Comparison of ENCODE assay signal across 10 cellular contexts in the genomic region with DNA sequence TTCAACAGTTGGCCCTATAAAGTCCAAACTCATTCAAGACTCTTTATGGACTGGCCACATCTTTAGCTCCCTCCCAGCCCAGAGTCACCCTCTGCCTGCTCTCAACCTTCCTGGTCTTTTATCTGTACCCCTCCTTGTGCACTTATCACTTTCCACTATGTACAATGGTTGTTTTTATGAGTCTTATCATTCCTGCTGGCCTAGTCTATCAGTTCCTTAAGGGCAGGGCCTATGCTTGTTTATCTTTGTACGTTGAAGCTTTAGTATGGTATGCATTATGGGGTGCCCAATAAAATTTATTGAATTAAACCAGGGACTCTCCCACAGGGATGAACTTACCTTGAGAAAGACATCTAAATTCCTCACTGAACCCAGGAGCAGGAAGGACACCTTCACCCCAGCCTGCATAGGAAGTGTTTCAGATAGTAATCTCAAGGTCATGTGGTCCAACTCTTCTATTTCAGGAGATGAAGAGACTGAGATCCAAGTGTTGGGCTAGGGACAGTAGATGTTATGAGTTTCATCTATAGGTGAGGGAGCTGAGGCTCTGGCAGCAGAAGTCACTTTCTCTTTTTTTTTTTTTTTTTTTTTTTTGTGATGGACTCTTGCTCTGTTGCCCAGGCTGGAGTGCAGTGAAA. TPM values are rescaled to one million over a fixed set of nuclear protein-coding genes. Genes with fewer than 3 reads are reported as not detected.
DNase-seq lines count a peak whose midpoint lies in the region; ATAC-seq and TF ChIP-seq lines count a peak whose summit lies in the region.
"Had no signal": no experiment of that assay in that cellular context is flagged by ENCODE, and none has a peak within 500 bp of the region (broad histone marks: within the 10 kb centered on the region; RNA-seq: fewer than 3 reads in every experiment).

No MANE protein-coding gene starts in this region.

- CTCF ChIA-PET in activated CD4-positive, alpha-beta memory T cell treated with anti-CD3 and anti-CD28 coated beads for 36 hours (lab: Charles Lee) = interaction anchor here (0.8 to 2.7 kb wide), 8 partner anchors 13 to 85 kb away, joined by 3 to 13 read pairs (median 4); partner anchors contain the start of gene PDCD4

- no peak overlapping the region for H4K91ac ChIP-seq in H9 (ENCODE audit: insufficient read length, low read depth, low read length)

- no peak for TF ChIP-seq CTCF in natural killer cell (IDR thresholded peaks at IDR 0.05)
- TF ChIP-seq CTCF in right lobe of liver (IDR thresholded peaks at IDR 0.05) = no peak
- no peak for TF ChIP-seq CTCF in H9 (conservative IDR thresholded peaks at IDR 0.05)

- no peak for DNase-seq in natural killer cell treated with Interleukin-12 subunit alpha and Interleukin-12 subunit beta and Interleukin-15 and Interleukin-18, amount 100 ng/mL, for 72 hours (ENCODE audit: low spot score)
- DNase-seq in natural killer cell = no peak
- no peak for DNase-seq in activated CD4-positive, alpha-beta memory T cell treated with anti-CD3 and anti-CD28 coated beads for 36 hours
- no peak for DNase-seq in right lobe of liver
- DNase-seq in H9 = no peak
- no peak for DNase-seq in NCI-H1417 treated with DMSO at 0.1 percent for 48 hours (lab: John Stamatoyannopoulos, UW)
- DNase-seq in NCI-H526 (lab: John Stamatoyannopoulos, UW) = no peak
- no peak for DNase-seq in EL
- DNase-seq: activated CD8-positive, alpha-beta memory T cell treated with anti-CD3 and anti-CD28 coated beads, Interleukin-2, amount 50 U/mL, for 4 hours; stimulated activated naive CD4-positive, alpha-beta T cell treated with Interleukin-2 at 50 U/mL for 16 hours had no signal

- H3K9ac ChIP-seq in H9 (ENCODE audit: extremely low read depth, insufficient read length, low read length) = no peak overlapping the region

- no peaks in the 10 kb centered on the region for H3K79me2 ChIP-seq in H9 (ENCODE audit: insufficient read depth, low read length)

- H3K56ac ChIP-seq in H9 (ENCODE audit: insufficient read length, low read depth, low read length) = no peak overlapping the region

- H3K14ac ChIP-seq in H9 (ENCODE audit: insufficient read depth, low read length) = no peak overlapping the region

- no peak overlapping the region for H3K23ac ChIP-seq in H9 (ENCODE audit: insufficient read length, low read depth, low read length)

- 24% methylated on average over 1 of the region's 1 CpG for WGBS in right lobe of liver (ENCODE audit: insufficient coverage, low coverage, low lambda C conversion rate, missing lambda C conversion rate)
- no CpG with 5 or more reads among the region's 1 CpG for WGBS in H9 (ENCODE audit: extremely low coverage, insufficient read length, low lambda C conversion rate)

- H2BK120ac ChIP-seq in H9 (ENCODE audit: low read depth, low read length, poor library complexity, severe bottlenecking) = no peak overlapping the region

- H3K36me3 Mint-ChIP-seq in natural killer cell treated with Interleukin-12 subunit alpha and Interleukin-12 subunit beta and Interleukin-15 and Interleukin-18, amount 100 ng/mL, for 72 hours = no peaks in the 10 kb centered on the region
- no peaks in the 10 kb centered on the region for H3K36me3 Mint-ChIP-seq in natural killer cell
- H3K36me3 Mint-ChIP-seq in activated CD4-positive, alpha-beta memory T cell treated with anti-CD3 and anti-CD28 coated beads for 36 hours = peaks cover 1% of the 10 kb centered on the region
- H3K36me3 Mint-ChIP-seq in H9 (ENCODE audit: insufficient read depth in 1 of 3, low read depth in 3 of 3) = no peaks in the 10 kb centered on the region

- no peak overlapping the region for H3K4ac ChIP-seq in H9 (ENCODE audit: low read depth, low read length)

- peak overlapping the region in 1 of 2 donors; percentile 93 for H3K27ac Mint-ChIP-seq in natural killer cell treated with Interleukin-12 subunit alpha and Interleukin-12 subunit beta and Interleukin-15 and Interleukin-18, amount 100 ng/mL, for 72 hours
- H3K27ac Mint-ChIP-seq in natural killer cell (peak overlapping the region in 1 of 2 donors; percentile 10), H9 (0 out of 7 replicates have a peak overlapping the region, but pooled peaks of 1 of the 3 experiments have one; percentile 3)
- H3K27ac Mint-ChIP-seq in activated CD4-positive, alpha-beta memory T cell treated with anti-CD3 and anti-CD28 coated beads for 36 hours = peak overlapping the region; percentile 72

- H2BK20ac ChIP-seq in H9 (ENCODE audit: low read depth, low read length, poor library complexity, severe bottlenecking) = no peak overlapping the region

- no peak for TF ChIP-seq POLR2A in right lobe of liver (IDR thresholded peaks at IDR 0.05)

- H4K8ac ChIP-seq in H9 (replicated peaks; ENCODE audit: insufficient read length, low read depth, low read length) = no peak overlapping the region

- no peak overlapping the region for H3T11ph ChIP-seq in H9 (ENCODE audit: low read length)

- no peak overlapping the region for H3K18ac ChIP-seq in H9 (ENCODE audit: insufficient read length, low read depth, low read length)

- H3K27me3 Mint-ChIP-seq in natural killer cell treated with Interleukin-12 subunit alpha and Interleukin-12 subunit beta and Interleukin-15 and Interleukin-18, amount 100 ng/mL, for 72 hours = no peaks in the 10 kb centered on the region
- no peaks in the 10 kb centered on the region for H3K27me3 Mint-ChIP-seq in natural killer cell (ENCODE audit: low read depth in 2 of 2)
- no peaks in the 10 kb centered on the region for H3K27me3 Mint-ChIP-seq in activated CD4-positive, alpha-beta memory T cell treated with anti-CD3 and anti-CD28 coated beads for 36 hours
- peaks cover 2% of the 10 kb centered on the region; the same call in 1 of the 2 replicates for H3K27me3 Mint-ChIP-seq in H9 (ENCODE audit: low read depth)

- H2BK12ac ChIP-seq in H9 (ENCODE audit: insufficient read length, low read depth, low read length) = no peak overlapping the region

- H3K27me3 ChIP-seq in right lobe of liver (no peaks in the 10 kb centered on the region), H9 (ENCODE audit: insufficient read depth, low read length) (no peaks in the 10 kb centered on the region)

- H3K4me2 ChIP-seq in H9 (ENCODE audit: insufficient read depth, insufficient read length, low read length) = no peak overlapping the region

- H3K79me1 ChIP-seq in H9 (ENCODE audit: insufficient read depth, low read depth, low read length, poor library complexity, severe bottlenecking) = no peaks in the 10 kb centered on the region

- H3K4me3 ChIP-seq in right lobe of liver = no peak overlapping the region

- no peak overlapping the region for H2BK15ac ChIP-seq in H9 (ENCODE audit: low read depth, low read length)

- intact Hi-C loops in natural killer cell (cut with micrococcal nuclease) (no loop called here), right lobe of liver (cut with DNase I) (no loop called here)
- intact Hi-C loops in activated CD4-positive, alpha-beta memory T cell treated with anti-CD3 and anti-CD28 coated beads for 36 hours (cut with micrococcal nuclease) = loop anchor here (1.0 kb wide), 1 partner anchor 84 kb away; no protein-coding TSS in a partner anchor

- H3K23me2 ChIP-seq in H9 (ENCODE audit: insufficient read length, low read depth, low read length, poor library complexity, severe bottlenecking) = no peaks in the 10 kb centered on the region

- no peaks in the 10 kb centered on the region for H3K36me3 ChIP-seq in right lobe of liver

- no peaks in the 10 kb centered on the region for H4K20me1 ChIP-seq in H9 (ENCODE audit: control insufficient read depth, insufficient read depth, insufficient read length)

- ATAC-seq in natural killer cell treated with Interleukin-12 subunit alpha and Interleukin-12 subunit beta and Interleukin-15 and Interleukin-18, amount 100 ng/mL, for 72 hours = no peak
- ATAC-seq in natural killer cell (no peak), right lobe of liver (no peak)

- H2AK5ac ChIP-seq in H9 (ENCODE audit: insufficient read length, low read length) = no peak overlapping the region

- H3K9me3 ChIP-seq in right lobe of liver (no peaks in the 10 kb centered on the region), H9 (ENCODE audit: control insufficient read depth, low read depth, low read length) (no peaks in the 10 kb centered on the region)

- POLR2A ChIA-PET in activated CD4-positive, alpha-beta memory T cell treated with anti-CD3 and anti-CD28 coated beads for 36 hours (lab: Charles Lee) = interaction anchor here (1.8 to 3.4 kb wide), 5 partner anchors 8 to 84 kb away, joined by 5 to 29 read pairs (median 6); partner anchors contain the start of genes BBIP1, PDCD4 and SHOC2

- peak overlapping the region; percentile 0 for H3K4me3 Mint-ChIP-seq in natural killer cell treated with Interleukin-12 subunit alpha and Interleukin-12 subunit beta and Interleukin-15 and Interleukin-18, amount 100 ng/mL, for 72 hours
- H3K4me3 Mint-ChIP-seq in natural killer cell = no peak overlapping the region
- no peak overlapping the region for H3K4me3 Mint-ChIP-seq in activated CD4-positive, alpha-beta memory T cell treated with anti-CD3 and anti-CD28 coated beads for 36 hours
- no peak overlapping the region for H3K4me3 Mint-ChIP-seq in H9

- H3K4me1 Mint-ChIP-seq in natural killer cell treated with Interleukin-12 subunit alpha and Interleukin-12 subunit beta and Interleukin-15 and Interleukin-18, amount 100 ng/mL, for 72 hours (ENCODE audit: low read depth in 2 of 2) = peaks cover 41 to 54% of the 10 kb centered on the region in 2 donors
- H3K4me1 Mint-ChIP-seq in natural killer cell (peaks cover 60 to 62% of the 10 kb centered on the region in 2 donors), H9 (peaks cover 4 to 7% of the 10 kb centered on the region in 2 experiments)
- peaks cover 81% of the 10 kb centered on the region for H3K4me1 Mint-ChIP-seq in activated CD4-positive, alpha-beta memory T cell treated with anti-CD3 and anti-CD28 coated beads for 36 hours (ENCODE audit: low read depth)

- H3K4me1 ChIP-seq in right lobe of liver (peaks cover 0 to 41% (median 21%) of the 10 kb centered on the region in 4 donors), H9 (ENCODE audit: insufficient read depth, low read length) (no peaks in the 10 kb centered on the region)

- peak overlapping the region in 2 of 3 donors; percentile 44 to 81 for H3K27ac ChIP-seq in right lobe of liver
- H3K27ac ChIP-seq in H9 (ENCODE audit: insufficient read length, low read depth, low read length) = no peak overlapping the region

- H2AFZ ChIP-seq in H9 (ENCODE audit: low read length) = no peak overlapping the region

- H3K9me3 Mint-ChIP-seq in natural killer cell treated with Interleukin-12 subunit alpha and Interleukin-12 subunit beta and Interleukin-15 and Interleukin-18, amount 100 ng/mL, for 72 hours = no peaks in the 10 kb centered on the region
- H3K9me3 Mint-ChIP-seq in natural killer cell (no peaks in the 10 kb centered on the region), H9 (0 out of 5 replicates have a peak, but pooled peaks cover 0 to 2% of the 10 kb centered on the region in 2 experiments)
- peaks cover 5% of the 10 kb centered on the region for H3K9me3 Mint-ChIP-seq in activated CD4-positive, alpha-beta memory T cell treated with anti-CD3 and anti-CD28 coated beads for 36 hours

- H2BK5ac ChIP-seq in H9 (ENCODE audit: insufficient read length, low read length) = no peak overlapping the region

- no peak overlapping the region for H4K5ac ChIP-seq in H9 (ENCODE audit: insufficient read length, low read depth, low read length)

RNA-seq across cellular contexts. Expression of gene PDCD4, which starts 13.3 kb away (rescaled TPM):
- 10 to 100 TPM; 36.7 to 48.6 TPM for total RNA-seq in natural killer cell treated with Interleukin-12 subunit alpha and Interleukin-12 subunit beta and Interleukin-15 and Interleukin-18, amount 100 ng/mL, for 72 hours
- 100 to 1,000 TPM; 199 to 241 (median 222) TPM for total RNA-seq in natural killer cell
- total RNA-seq in activated CD4-positive, alpha-beta memory T cell treated with anti-CD3 and anti-CD28 coated beads for 36 hours = 100 to 1,000 TPM; 123 to 141 TPM
- 100 to 1,000 TPM in 1 of 6 experiments, 10 to 100 TPM in 5; 10.8 to 105 (median 32.5) TPM for total RNA-seq in right lobe of liver
- 22.6 and 29.3 TPM in 2 replicates for total RNA-seq in H9 (2021)
